In genomic region chr11:33040127-33040861, GRCh38 we compare ENCODE assay signal across 8 cellular contexts. TPM values are rescaled to one million over a fixed set of nuclear protein-coding genes. Genes with fewer than 3 reads are reported as not detected.
DNase-seq lines count a peak whose midpoint lies in the region; ATAC-seq, FAIRE-seq and TF ChIP-seq lines count a peak whose summit lies in the region.

No MANE protein-coding gene starts in this region.

- no peaks in the 10 kb centered on the region for H3K9me3 ChIP-seq in lower lobe of right lung
- no peaks in the 10 kb centered on the region for H3K9me3 ChIP-seq in stomach smooth muscle (ENCODE audit: control insufficient read depth in 2 of 2, low read length in 2 of 2)

- H3K4me1 Mint-ChIP-seq in central memory CD8-positive, alpha-beta T cell, result peaks cover 12% of the 10 kb centered on the region

- H3K9ac ChIP-seq in stomach smooth muscle (ENCODE audit: low read length in 2 of 2), result peak overlapping the region; percentile 74 to 96

- no peak for FAIRE-seq in GM19239 (lab: Jason Lieb, UNC)

- H3K27ac ChIP-seq in C4-2B (peak overlapping the region; percentile 86), lower lobe of right lung (peak overlapping the region; percentile 99), stomach smooth muscle (ENCODE audit: low read length) (peak overlapping the region; percentile 97)

- H3K4me3 Mint-ChIP-seq in central memory CD8-positive, alpha-beta T cell, result peak overlapping the region; percentile 93

- H3K4me1 ChIP-seq in lower lobe of right lung (peaks cover 15% of the 10 kb centered on the region), stomach smooth muscle (ENCODE audit: control insufficient read depth, insufficient read depth, low read length) (peaks cover 10% of the 10 kb centered on the region)

- H3K36me3 ChIP-seq in lower lobe of right lung (peaks cover 6% of the 10 kb centered on the region), stomach smooth muscle (ENCODE audit: control insufficient read depth in 2 of 2, insufficient read depth in 2 of 2, low read length in 2 of 2) (peaks cover 2 to 4% of the 10 kb centered on the region in 2 donors)

- ATAC-seq in GM19438 (IDR thresholded peaks at IDR 0.05; ENCODE audit: low read depth, unreplicated experiment) (peak; percentile 18), HG03575 (IDR thresholded peaks at IDR 0.05; ENCODE audit: extremely low read depth, insufficient number of reproducible peaks, low FRiP score, unreplicated experiment) (peak; percentile 13), lower lobe of right lung (peak; percentile 30 to 42)
- ATAC-seq in central memory CD8-positive, alpha-beta T cell (replicated peaks; ENCODE audit: extremely low read depth, poor library complexity, severe bottlenecking), result peak; percentile 56

- peaks cover 23% of the 10 kb centered on the region for H3K36me3 Mint-ChIP-seq in central memory CD8-positive, alpha-beta T cell (ENCODE audit: insufficient read depth)

- H3K9me3 Mint-ChIP-seq in central memory CD8-positive, alpha-beta T cell, result no peaks in the 10 kb centered on the region

- peak overlapping the region; percentile 82 for H3K27ac Mint-ChIP-seq in central memory CD8-positive, alpha-beta T cell (ENCODE audit: low read depth)

- DNase-seq in SW480 (ENCODE audit: low spot score) (peak; percentile 58), lower lobe of right lung (no peak), GM19239 (ENCODE audit: insufficient read length, low spot score) (no peak)
- DNase-seq in central memory CD8-positive, alpha-beta T cell (ENCODE audit: low spot score in 2 of 2), result peak in 1 of 2 donors; percentile 31

- H3K27me3 Mint-ChIP-seq in central memory CD8-positive, alpha-beta T cell, result peaks cover 3% of the 10 kb centered on the region

- no peak for TF ChIP-seq CTCF in C4-2B (conservative IDR thresholded peaks at IDR 0.05)
- TF ChIP-seq CTCF in lower lobe of right lung (IDR thresholded peaks at IDR 0.05), result no peak

- intact Hi-C loops in lower lobe of right lung (cut with DNase I), result no loop called here

- H3K27me3 ChIP-seq in lower lobe of right lung (ENCODE audit: low read depth) (no peaks in the 10 kb centered on the region), stomach smooth muscle (ENCODE audit: control insufficient read depth in 1 of 2, insufficient read depth in 2 of 2, low read length in 2 of 2) (no peaks in the 10 kb centered on the region)

- H3K4me3 ChIP-seq in lower lobe of right lung, result peak overlapping the region; percentile 97
- peak overlapping the region; percentile 68 to 92 for H3K4me3 ChIP-seq in stomach smooth muscle (ENCODE audit: low read length in 2 of 2)

RNA-seq across cellular contexts. Expression of gene TCP11L1, which starts 0.9 kb away (rescaled TPM):
- 18.1 TPM for total RNA-seq in lower lobe of right lung

RNA-seq across cellular contexts. Expression of gene DEPDC7, which starts 24.6 kb away (rescaled TPM):
- total RNA-seq in lower lobe of right lung, result 0.71 TPM
